ENCODE assay signal across 17 cellular contexts in genomic region chr6:166477647-166478365, GRCh38.
"Had no signal": no experiment of that assay in that cellular context is flagged by ENCODE, and none has a peak within 500 bp of the region (broad histone marks: within the 10 kb centered on the region; RNA-seq: fewer than 3 reads in every experiment).

No MANE protein-coding gene starts in this region.

- DNase-seq: activated CD4-positive, alpha-beta T cell treated with anti-CD3 and anti-CD28 coated beads for 48 hours; activated CD8-positive, alpha-beta T cell treated with anti-CD3 and anti-CD28 coated beads for 36 hours; activated gamma-delta T cell treated with Interleukin-2 at 50 U/mL for 16 hours; activated naive CD8-positive, alpha-beta T cell treated with anti-CD3 and anti-CD28 coated beads for 36 hours; activated T-cell treated with anti-CD3 and anti-CD28 coated beads, Interleukin-2, amount 50 U/mL, for 48 hours; anterior cingulate cortex; brain microvascular endothelial cell; glutamatergic neuron; kidney glomerular epithelial cell; mesendoderm; right cardiac atrium; small intestine; T-helper 9 cell; testis; WERI-Rb-1 had no signal

- H3K4me3 ChIP-seq: coronary artery, testis had no signal

- ATAC-seq: activated CD8-positive, alpha-beta T cell treated with anti-CD3 and anti-CD28 coated beads for 36 hours; esophagus mucosa; right cardiac atrium had no signal
